In genomic region chr13:79540504-79540903, GRCh38 we compare ENCODE assay signal across 20 cellular contexts. TPM values are rescaled to one million over a fixed set of nuclear protein-coding genes. Genes with fewer than 3 reads are reported as not detected.
DNase-seq lines count a peak whose midpoint lies in the region; ATAC-seq, FAIRE-seq and TF ChIP-seq lines count a peak whose summit lies in the region.
"Had no signal": no experiment of that assay in that cellular context is flagged by ENCODE, and none has a peak within 500 bp of the region (broad histone marks: within the 10 kb centered on the region; RNA-seq: fewer than 3 reads in every experiment).

No MANE protein-coding gene starts in this region.

- no peaks in the 10 kb centered on the region for H3K4me1 ChIP-seq in cardiac muscle cell (ENCODE audit: low read depth)
- no peaks in the 10 kb centered on the region for H3K4me1 ChIP-seq in heart right ventricle
- no peaks in the 10 kb centered on the region; the same call in 1 of the 2 replicates for H3K4me1 ChIP-seq in Karpas-422 (ENCODE audit: low read length)
- H3K4me1 ChIP-seq in pancreas = peaks cover 0 to 6% (median 0%) of the 10 kb centered on the region in 3 donors
- H3K4me1 ChIP-seq: A549, Caco-2 had no signal

- intact Hi-C loops in heart right ventricle (cut with DNase I) = loop anchor here in 5 of 10 donors (2.0 to 5.0 kb wide), 5 partner anchors 63 to 133 kb away; partner anchors contain the start of gene RBM26 (in 1 of the 5)
- intact Hi-C loops in dorsolateral prefrontal cortex (cut with DNase I) = loop anchor here (5.0 to 10.0 kb wide), 2 partner anchors 113 to 824 kb away; no protein-coding TSS in a partner anchor
- intact Hi-C loops in pancreas (cut with DNase I) = no loop called here

- H3K4me2 ChIP-seq in Karpas-422 (ENCODE audit: low read depth, low read length, poor library complexity, severe bottlenecking) = no peak overlapping the region
- H3K4me2 ChIP-seq: A549, GM23338 had no signal

- ATAC-seq in heart right ventricle (no peak), pancreas (no peak), GM18519 (IDR thresholded peaks at IDR 0.05; ENCODE audit: low FRiP score, unreplicated experiment) (no peak)
- ATAC-seq: A549, GM12878, GM23338, HCT116 had no signal

- H3K4me3 ChIP-seq in cardiac muscle cell (no peak overlapping the region), heart right ventricle (no peak overlapping the region), Karpas-422 (ENCODE audit: low read length) (no peak overlapping the region), dorsolateral prefrontal cortex (no peak overlapping the region), pancreas (no peak overlapping the region)
- H3K4me3 ChIP-seq: A549, GM12878, GM23338 had no signal

- WGBS in heart right ventricle, 2 donors = 72 to 75% methylated on average over 4 of the region's 4 CpGs
- WGBS in pancreas, 2 donors = 62 to 67% methylated on average over 4 of the region's 4 CpGs

- H3K27me3 ChIP-seq in cardiac muscle cell (no peaks in the 10 kb centered on the region), heart right ventricle (no peaks in the 10 kb centered on the region), Karpas-422 (ENCODE audit: low read length) (no peaks in the 10 kb centered on the region), dorsolateral prefrontal cortex (no peaks in the 10 kb centered on the region), pancreas (no peaks in the 10 kb centered on the region)

- H3K36me3 ChIP-seq in cardiac muscle cell (no peaks in the 10 kb centered on the region), heart right ventricle (peaks cover 0 to 10% (median 0%) of the 10 kb centered on the region in 9 donors), Karpas-422 (ENCODE audit: insufficient read depth, low read length) (no peaks in the 10 kb centered on the region), pancreas (peaks cover 0 to 3% (median 0%) of the 10 kb centered on the region in 3 donors)

- H3K27ac ChIP-seq in cardiac muscle cell (peak overlapping the region; percentile 44), heart right ventricle (no peak overlapping the region), Karpas-422 (ENCODE audit: low read length) (no peak overlapping the region), dorsolateral prefrontal cortex (peak overlapping the region in 37 of 59 donors; percentile 0 to 67 (median 44)), pancreas (no peak overlapping the region)
- H3K27ac ChIP-seq: A549 had no signal

- no peaks in the 10 kb centered on the region for H4K20me1 ChIP-seq in Karpas-422 (ENCODE audit: insufficient read depth, low read depth, low read length)

- H3K9me3 ChIP-seq in cardiac muscle cell (ENCODE audit: low read depth) = no peaks in the 10 kb centered on the region
- H3K9me3 ChIP-seq in heart right ventricle = no peaks in the 10 kb centered on the region
- H3K9me3 ChIP-seq in Karpas-422 (ENCODE audit: low read length) = no peaks in the 10 kb centered on the region
- no peaks in the 10 kb centered on the region for H3K9me3 ChIP-seq in pancreas
- H3K9me3 ChIP-seq: A549, Caco-2 had no signal

- peak; percentile 56 for FAIRE-seq in pancreas (lab: Jason Lieb, UNC)
- FAIRE-seq: A549, GM12878 had no signal

- TF ChIP-seq CTCF in cardiac muscle cell (IDR thresholded peaks at IDR 0.05; ENCODE audit: low read depth, low read length) = no peak
- no peak for TF ChIP-seq CTCF in heart right ventricle (IDR thresholded peaks at IDR 0.05)
- TF ChIP-seq CTCF in dorsolateral prefrontal cortex (IDR thresholded peaks at IDR 0.05 in 54 of 56, conservative IDR thresholded peaks at IDR 0.05 in 2 of 56; ENCODE audit: low read depth in 1 of 56, partially characterized antibody in 56 of 56) = no peak
- TF ChIP-seq CTCF in pancreas (IDR thresholded peaks at IDR 0.05) = no peak

- H2AFZ ChIP-seq in Karpas-422 (ENCODE audit: low read length) = no peak overlapping the region
- H2AFZ ChIP-seq: GM23338 had no signal

- H3K9me2 ChIP-seq in Karpas-422 (replicated peaks; ENCODE audit: insufficient read depth, low read length) = no peaks in the 10 kb centered on the region

- no peaks in the 10 kb centered on the region for H3K79me2 ChIP-seq in Karpas-422 (ENCODE audit: low read length)

- no peak for DNase-seq in cardiac muscle cell (ENCODE audit: low read depth in 1 of 2, low spot score in 1 of 2)
- DNase-seq in heart right ventricle = no peak
- DNase-seq in Karpas-422 = peak; percentile 16
- DNase-seq in dorsolateral prefrontal cortex = no peak
- DNase-seq in pancreas = no peak
- no peak for DNase-seq in AG20443 (ENCODE audit: low spot score)
- DNase-seq: 8988T; ACHN; C1 segment of cervical spinal cord; Caco-2; CD4-positive, alpha-beta memory T cell; DMS153; EL; GDM1; H9 had no signal

- no peak overlapping the region for H3K9ac ChIP-seq in Karpas-422 (ENCODE audit: low read length)

RNA-seq across cellular contexts. Expression of gene NDFIP2, which starts 59.5 kb away (rescaled TPM):
- total RNA-seq in cardiac muscle cell (24.2 and 26.8 TPM in 2 replicates), heart right ventricle (10 to 100 TPM; 27.9 to 42.7 (median 34.0) TPM), dorsolateral prefrontal cortex (100 to 1,000 TPM in 93 of 120 experiments, 10 to 100 TPM in 27; 61.3 to 160 (median 114) TPM), pancreas (10 to 100 TPM; 19.5 to 35.0 (median 24.4) TPM)
- polyA plus RNA-seq in cardiac muscle cell (37.3 and 43.5 TPM in 2 replicates), heart right ventricle (10 to 100 TPM in 1 of 2 donors, 1 to 10 TPM in 1; 9.9 to 16.9 TPM), pancreas (10 to 100 TPM in 1 of 2 donors, 1 to 10 TPM in 1; 6.3 to 15.0 TPM)
- total RNA-seq in Karpas-422 (2014; rRNA removed; shearing (Covaris generic); ENCODE audit: low replicate concordance) = 11.2 and 30.2 TPM in 2 replicates

Comparison
In these comparisons a context has a peak if more than half of its experiments do, and no peak if none do; other contexts are left out.
1. H3K27ac ChIP-seq: peak in cardiac muscle cell (single experiment) and dorsolateral prefrontal cortex (37 of 59); none in heart right ventricle (0 of 10), Karpas-422 (single experiment) and pancreas (0 of 4).
2. intact Hi-C loops: an anchor here in dorsolateral prefrontal cortex (5.0 to 10.0 kb wide); none called in pancreas.